Comparison of ENCODE assay signal across 8 cellular contexts in the genomic region with DNA sequence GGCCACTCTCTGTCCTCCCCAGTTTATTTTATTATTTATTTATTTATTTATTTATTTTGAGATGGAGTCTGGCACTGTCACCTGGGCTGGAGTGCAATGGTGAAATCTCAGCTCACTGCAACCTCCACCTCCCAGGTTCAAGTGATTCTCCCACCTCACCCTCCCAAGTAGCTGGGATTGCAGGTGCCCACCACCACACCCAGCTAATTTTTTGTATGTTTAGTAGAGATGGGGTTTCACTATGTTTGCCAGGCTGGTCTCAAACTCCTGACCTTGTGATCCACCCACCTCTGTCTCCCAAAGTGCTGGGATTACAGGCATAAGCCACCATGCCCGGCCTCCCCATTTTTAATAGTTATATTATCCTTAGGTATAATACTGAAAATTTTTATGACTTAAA. TPM values are rescaled to one million over a fixed set of nuclear protein-coding genes. Genes with fewer than 3 reads are reported as not detected.
DNase-seq lines count a peak whose midpoint lies in the region; ATAC-seq, FAIRE-seq and TF ChIP-seq lines count a peak whose summit lies in the region.
"Not testable (repeated sequence)": the region's sequence is repeated elsewhere in the genome, so short reads cannot be mapped to it uniquely, and the experiment has no call there.

No MANE protein-coding gene starts in this region.

- not testable (repeated sequence) for DNase-seq in Caco-2; body of pancreas; hepatocyte (ENCODE audit: low spot score); right lobe of liver; pancreas; type B pancreatic cell (ENCODE audit: extremely low spot score, unreplicated experiment)
- DNase-seq in spleen, result peak; percentile 2

- ATAC-seq in body of pancreas, pancreas: not testable (repeated sequence)
- ATAC-seq in right lobe of liver, result peak in 1 of 4 donors; percentile 32

- H2AFZ ChIP-seq in hepatocyte, result not testable (repeated sequence)

- H3K36me3 ChIP-seq in Caco-2 (ENCODE audit: control insufficient read depth, insufficient read depth, low read length); body of pancreas (replicated peaks in 1 of 2; ENCODE audit: insufficient read depth in 1 of 2, low read depth in 2 of 2); hepatocyte (replicated peaks; ENCODE audit: insufficient read depth, low read depth); right lobe of liver; pancreas; spleen: not testable (repeated sequence)

- CTCF ChIA-PET in Caco-2 (lab: Charles Lee), result not testable (repeated sequence)

- peak overlapping the region; percentile 46 for H3K4me3 Mint-ChIP-seq in Caco-2 (ENCODE audit: unreplicated experiment)
- H3K4me3 Mint-ChIP-seq in type B pancreatic cell, result not testable (repeated sequence)

- H3K27ac Mint-ChIP-seq in Caco-2 (ENCODE audit: unreplicated experiment), result peak overlapping the region; percentile 3
- peak overlapping the region; percentile 20 for H3K27ac Mint-ChIP-seq in type B pancreatic cell

- not testable (repeated sequence) for BruUV-seq in Caco-2 (replicated peaks; lab: Mats Ljungman, UMichigan)

- not testable (repeated sequence) for H3K36me3 Mint-ChIP-seq in Caco-2 (ENCODE audit: insufficient read depth, unreplicated experiment); type B pancreatic cell

- POLR2A ChIA-PET in Caco-2 (lab: Charles Lee), result not testable (repeated sequence)

- not testable (repeated sequence) for H3K27me3 Mint-ChIP-seq in Caco-2 (ENCODE audit: insufficient read depth, unreplicated experiment); type B pancreatic cell

- not testable (repeated sequence) for H3K9me3 Mint-ChIP-seq in Caco-2 (ENCODE audit: unreplicated experiment); type B pancreatic cell

- peaks cover 35% of the 10 kb centered on the region for H3K4me1 Mint-ChIP-seq in Caco-2 (ENCODE audit: low read depth, unreplicated experiment)
- H3K4me1 Mint-ChIP-seq in type B pancreatic cell (ENCODE audit: unreplicated experiment), result not testable (repeated sequence)

- H3K27ac ChIP-seq in 22Rv1 (peak overlapping the region; percentile 66), body of pancreas (peak overlapping the region; percentile 18 to 90 (median 79)), right lobe of liver (peak overlapping the region; percentile 65 to 80 (median 68)), pancreas (peak overlapping the region; percentile 23 to 83 (median 59))
- not testable (repeated sequence) for H3K27ac ChIP-seq in hepatocyte, spleen

- H3K9me3 ChIP-seq in Caco-2; body of pancreas; hepatocyte (ENCODE audit: low read depth); right lobe of liver; pancreas; spleen: not testable (repeated sequence)

- TF ChIP-seq CTCF in 22Rv1 (IDR thresholded peaks at IDR 0.05); Caco-2 (IDR thresholded peaks at IDR 0.05; ENCODE audit: insufficient read depth in 1 of 2, low read depth in 1 of 2, low read length in 1 of 2, severe bottlenecking in 1 of 2, unreplicated experiment in 1 of 2); body of pancreas (IDR thresholded peaks at IDR 0.05); hepatocyte (IDR thresholded peaks at IDR 0.05; ENCODE audit: poor library complexity); right lobe of liver (IDR thresholded peaks at IDR 0.05); pancreas (IDR thresholded peaks at IDR 0.05); spleen (IDR thresholded peaks at IDR 0.05 in 8 of 11, conservative IDR thresholded peaks at IDR 0.05 in 3 of 11); type B pancreatic cell (conservative IDR thresholded peaks at IDR 0.05): not testable (repeated sequence)

- not testable (repeated sequence) for H3K9me2 ChIP-seq in hepatocyte (replicated peaks; ENCODE audit: insufficient read depth)

- not testable (repeated sequence) for H3K27me3 ChIP-seq in Caco-2 (replicated peaks; ENCODE audit: control insufficient read depth, insufficient read depth, low read length); body of pancreas; hepatocyte; right lobe of liver; pancreas; spleen (replicated peaks in 1 of 7)

- intact Hi-C loops in Caco-2 (cut with micrococcal nuclease; ENCODE audit: unreplicated experiment), result loop anchor here (1.0 kb wide), 2 partner anchors 29 to 51 kb away; partner anchors contain the start of genes BIRC6 and YIPF4
- intact Hi-C loops in body of pancreas (cut with DNase I); right lobe of liver (cut with DNase I); pancreas (cut with DNase I); spleen (cut with DNase I; ENCODE audit: low total_unique reads): not testable (repeated sequence)

- H4K20me1 ChIP-seq in hepatocyte (ENCODE audit: insufficient read depth, poor library complexity, severe bottlenecking), result not testable (repeated sequence)

- TF ChIP-seq POLR2A in body of pancreas (IDR thresholded peaks at IDR 0.05); right lobe of liver (IDR thresholded peaks at IDR 0.05); spleen (IDR thresholded peaks at IDR 0.05): not testable (repeated sequence)

- WGBS in body of pancreas, 2 donors, result 33 to 48% methylated on average over 1 of the region's 1 CpG
- WGBS in hepatocyte (ENCODE audit: low lambda C conversion rate, missing lambda C conversion rate), result 76% methylated on average over 1 of the region's 1 CpG
- 38% methylated on average over 1 of the region's 1 CpG for WGBS in right lobe of liver (ENCODE audit: insufficient coverage, low coverage, low lambda C conversion rate, missing lambda C conversion rate)
- WGBS in pancreas, 2 donors, result 29 to 38% methylated on average over 1 of the region's 1 CpG
- 90 to 100% (median 93%) methylated on average over 1 of the region's 1 CpG for WGBS in spleen, 5 donors

- peak overlapping the region; percentile 63 for H3K4me2 ChIP-seq in hepatocyte

- not testable (repeated sequence) for H3K79me2 ChIP-seq in hepatocyte

- not testable (repeated sequence) for FAIRE-seq in pancreas (lab: Jason Lieb, UNC)

- H3K4me1 ChIP-seq in Caco-2, result peaks cover 28% of the 10 kb centered on the region
- peaks cover 38% of the 10 kb centered on the region for H3K4me1 ChIP-seq in body of pancreas
- not testable (repeated sequence) for H3K4me1 ChIP-seq in hepatocyte (ENCODE audit: insufficient read depth); pancreas; spleen
- peaks cover 0 to 33% (median 5%) of the 10 kb centered on the region in 4 donors for H3K4me1 ChIP-seq in right lobe of liver

- not testable (repeated sequence) for H3K4me3 ChIP-seq in Caco-2 (ENCODE audit: low read depth, low read length); body of pancreas; hepatocyte; spleen
- H3K4me3 ChIP-seq in right lobe of liver, result peak overlapping the region in 2 of 3 donors; percentile 29 to 39
- peak overlapping the region in 1 of 4 donors; percentile 20 for H3K4me3 ChIP-seq in pancreas

RNA-seq across cellular contexts. Expression of gene BIRC6, which starts 28.1 kb away (rescaled TPM):
- total RNA-seq in Caco-2 (2022) (96.7 and 100 TPM in 2 replicates), body of pancreas (100 to 1,000 TPM in 1 of 2 donors, 10 to 100 TPM in 1; 71.9 to 102 TPM), hepatocyte (106 and 114 TPM in 2 replicates), right lobe of liver (10 to 100 TPM; 43.1 to 63.5 (median 47.2) TPM), pancreas (10 to 100 TPM; 42.7 to 58.3 (median 47.8) TPM), spleen (100 to 1,000 TPM; 138 to 226 (median 195) TPM), type B pancreatic cell (ENCODE audit: low replicate concordance) (74.7 and 82.4 TPM in 2 replicates)
- polyA plus RNA-seq in hepatocyte (17.8 and 23.3 TPM in 2 replicates), pancreas (10 to 100 TPM; 12.4 to 18.6 TPM), spleen (10 to 100 TPM; 17.8 to 18.5 (median 18.3) TPM)

RNA-seq across cellular contexts. Expression of gene YIPF4, which starts 51.0 kb away (rescaled TPM):
- 46.4 and 60.2 TPM in 2 replicates for total RNA-seq in Caco-2 (2022)
- total RNA-seq in body of pancreas, result 10 to 100 TPM; 13.5 to 24.7 TPM
- 37.7 and 48.6 TPM in 2 replicates for total RNA-seq in hepatocyte
- polyA plus RNA-seq in hepatocyte, result 67.2 and 74.8 TPM in 2 replicates
- 10 to 100 TPM in 5 of 6 experiments, 1 to 10 TPM in 1; 8.8 to 49.3 (median 29.9) TPM for total RNA-seq in right lobe of liver
- 10 to 100 TPM; 26.3 to 42.2 (median 32.4) TPM for total RNA-seq in pancreas
- polyA plus RNA-seq in pancreas, result 10 to 100 TPM in 1 of 2 donors, 1 to 10 TPM in 1; 7.6 to 13.4 TPM
- 10 to 100 TPM; 16.4 to 56.0 (median 45.5) TPM for total RNA-seq in spleen
- polyA plus RNA-seq in spleen, result 10 to 100 TPM in 2 of 3 donors, 1 to 10 TPM in 1; 6.5 to 14.1 (median 13.3) TPM
- total RNA-seq in type B pancreatic cell (ENCODE audit: low replicate concordance), result 40.8 and 46.1 TPM in 2 replicates
